In the genomic region with DNA sequence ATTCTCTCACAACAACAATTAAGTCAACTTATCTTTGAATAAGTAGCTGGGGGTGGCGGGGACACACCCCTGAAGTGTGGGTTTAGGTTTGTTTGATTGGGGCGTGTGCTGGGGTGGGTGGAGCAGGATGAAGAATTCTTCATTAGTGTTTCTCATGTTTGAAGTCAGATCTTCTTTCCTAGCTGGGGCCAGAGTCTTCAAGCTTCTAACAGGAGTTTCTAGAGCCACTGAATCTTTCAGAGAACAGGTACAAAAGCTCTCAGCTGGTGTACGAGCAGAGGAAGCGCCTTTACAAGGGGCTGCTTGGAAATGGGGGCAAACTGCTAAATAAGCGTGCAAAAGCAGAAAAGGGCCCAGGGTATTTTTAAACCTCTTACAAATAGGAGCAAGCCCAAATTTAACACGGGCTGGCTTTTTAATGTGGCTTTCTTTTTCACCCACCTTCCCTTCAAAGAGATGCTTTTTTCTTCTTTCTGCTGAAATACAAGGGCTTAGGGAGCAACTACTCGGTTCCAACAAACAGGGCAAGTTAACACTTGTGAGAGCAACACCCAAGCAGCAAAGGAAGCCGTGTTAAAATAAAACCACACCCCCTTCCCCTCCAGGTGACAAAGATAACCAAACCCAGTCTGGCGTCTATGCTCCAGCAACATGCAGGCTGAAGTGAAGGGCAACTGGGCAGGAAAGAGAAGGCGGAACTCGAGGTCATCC, we compare ENCODE assay signal across 9 cellular contexts.
DNase-seq lines count a peak whose midpoint lies in the region; ATAC-seq and TF ChIP-seq lines count a peak whose summit lies in the region.
"Had no signal": no experiment of that assay in that cellular context is flagged by ENCODE, and none has a peak within 500 bp of the region (broad histone marks: within the 10 kb centered on the region; RNA-seq: fewer than 3 reads in every experiment).

No MANE protein-coding gene starts in this region.

- ATAC-seq in HG02938 (IDR thresholded peaks at IDR 0.05; ENCODE audit: unreplicated experiment), result peak; percentile 43
- no peak for ATAC-seq in GM21723 (IDR thresholded peaks at IDR 0.05; ENCODE audit: unreplicated experiment)
- ATAC-seq in HG03280 (IDR thresholded peaks at IDR 0.05; ENCODE audit: unreplicated experiment), result no peak

- H3K9me2 ChIP-seq in hepatocyte (replicated peaks; ENCODE audit: insufficient read depth), result no peaks in the 10 kb centered on the region

- TF ChIP-seq CTCF in hepatocyte (IDR thresholded peaks at IDR 0.05; ENCODE audit: poor library complexity), result no peak

- peak overlapping the region; percentile 99 for H3K27ac Mint-ChIP-seq in activated CD4-positive, alpha-beta memory T cell treated with anti-CD3 and anti-CD28 coated beads, Interleukin-2, amount 10 ng/mL, durations not matched to agents 7 days and 5 days

- CTCF ChIA-PET in activated CD4-positive, alpha-beta memory T cell treated with anti-CD3 and anti-CD28 coated beads, Interleukin-2, amount 10 ng/mL, durations not matched to agents 7 days and 5 days (lab: Charles Lee), result interaction anchor here (1.2 to 20.5 kb wide), 14 partner anchors 11 to 211 kb away, joined by 3 to 311 read pairs (median 20); a partner anchor contains a TSS

- DNase-seq in CD1c-positive myeloid dendritic cell (ENCODE audit: extremely low spot score) (peak; percentile 42), germinal center (ENCODE audit: low spot score) (peak; percentile 68), hepatocyte (ENCODE audit: low spot score) (no peak), NCI-H2029 (lab: John Stamatoyannopoulos, UW) (no peak)
- peak; percentile 74 for DNase-seq in activated CD4-positive, alpha-beta memory T cell treated with anti-CD3 and anti-CD28 coated beads, Interleukin-2, amount 10 ng/mL, durations not matched to agents 7 days and 5 days
- DNase-seq: SW 1271 had no signal

- H3K4me2 ChIP-seq in hepatocyte, result no peak overlapping the region

- POLR2A ChIA-PET in activated CD4-positive, alpha-beta memory T cell treated with anti-CD3 and anti-CD28 coated beads, Interleukin-2, amount 10 ng/mL, durations not matched to agents 7 days and 5 days (lab: Charles Lee), result interaction anchor here (0.7 to 15.4 kb wide), 29 partner anchors 9 to 977 kb away, joined by 3 to 497 read pairs (median 7); a partner anchor contains a TSS

- H3K9me3 ChIP-seq in hepatocyte (ENCODE audit: low read depth), result no peaks in the 10 kb centered on the region

- no peak overlapping the region for H3K4me3 ChIP-seq in hepatocyte

- peaks cover 14% of the 10 kb centered on the region for H3K36me3 Mint-ChIP-seq in activated CD4-positive, alpha-beta memory T cell treated with anti-CD3 and anti-CD28 coated beads, Interleukin-2, amount 10 ng/mL, durations not matched to agents 7 days and 5 days (ENCODE audit: low read depth)

- H3K9me3 Mint-ChIP-seq in activated CD4-positive, alpha-beta memory T cell treated with anti-CD3 and anti-CD28 coated beads, Interleukin-2, amount 10 ng/mL, durations not matched to agents 7 days and 5 days, result peaks cover 6% of the 10 kb centered on the region

- peaks cover 3% of the 10 kb centered on the region for H3K27me3 ChIP-seq in hepatocyte

- no peaks in the 10 kb centered on the region for H3K4me1 ChIP-seq in hepatocyte (ENCODE audit: insufficient read depth)

- WGBS in hepatocyte (ENCODE audit: low lambda C conversion rate, missing lambda C conversion rate), result 59% methylated on average over 11 of the region's 11 CpGs

- H4K20me1 ChIP-seq in hepatocyte (ENCODE audit: insufficient read depth, poor library complexity, severe bottlenecking), result no peaks in the 10 kb centered on the region

- no peaks in the 10 kb centered on the region for H3K27me3 Mint-ChIP-seq in activated CD4-positive, alpha-beta memory T cell treated with anti-CD3 and anti-CD28 coated beads, Interleukin-2, amount 10 ng/mL, durations not matched to agents 7 days and 5 days

- H2AFZ ChIP-seq in hepatocyte, result no peak overlapping the region

- peak overlapping the region; percentile 82 for H3K4me3 Mint-ChIP-seq in activated CD4-positive, alpha-beta memory T cell treated with anti-CD3 and anti-CD28 coated beads, Interleukin-2, amount 10 ng/mL, durations not matched to agents 7 days and 5 days

- H3K4me1 Mint-ChIP-seq in activated CD4-positive, alpha-beta memory T cell treated with anti-CD3 and anti-CD28 coated beads, Interleukin-2, amount 10 ng/mL, durations not matched to agents 7 days and 5 days, result peaks cover 75% of the 10 kb centered on the region

- H3K27ac ChIP-seq in hepatocyte, result no peak overlapping the region

- H3K79me2 ChIP-seq in hepatocyte, result no peaks in the 10 kb centered on the region

- no peaks in the 10 kb centered on the region for H3K36me3 ChIP-seq in hepatocyte (replicated peaks; ENCODE audit: insufficient read depth, low read depth)

Comparison
In these comparisons a context has a peak if more than half of its experiments do, and no peak if none do; other contexts are left out.
1. DNase-seq: peak in CD1c-positive myeloid dendritic cell (single experiment), activated CD4-positive, alpha-beta memory T cell treated with anti-CD3 and anti-CD28 coated beads, Interleukin-2, amount 10 ng/mL, durations not matched to agents 7 days and 5 days (single experiment) and germinal center (single experiment); none in hepatocyte (single experiment) and NCI-H2029 (single experiment).